In the genomic region with DNA sequence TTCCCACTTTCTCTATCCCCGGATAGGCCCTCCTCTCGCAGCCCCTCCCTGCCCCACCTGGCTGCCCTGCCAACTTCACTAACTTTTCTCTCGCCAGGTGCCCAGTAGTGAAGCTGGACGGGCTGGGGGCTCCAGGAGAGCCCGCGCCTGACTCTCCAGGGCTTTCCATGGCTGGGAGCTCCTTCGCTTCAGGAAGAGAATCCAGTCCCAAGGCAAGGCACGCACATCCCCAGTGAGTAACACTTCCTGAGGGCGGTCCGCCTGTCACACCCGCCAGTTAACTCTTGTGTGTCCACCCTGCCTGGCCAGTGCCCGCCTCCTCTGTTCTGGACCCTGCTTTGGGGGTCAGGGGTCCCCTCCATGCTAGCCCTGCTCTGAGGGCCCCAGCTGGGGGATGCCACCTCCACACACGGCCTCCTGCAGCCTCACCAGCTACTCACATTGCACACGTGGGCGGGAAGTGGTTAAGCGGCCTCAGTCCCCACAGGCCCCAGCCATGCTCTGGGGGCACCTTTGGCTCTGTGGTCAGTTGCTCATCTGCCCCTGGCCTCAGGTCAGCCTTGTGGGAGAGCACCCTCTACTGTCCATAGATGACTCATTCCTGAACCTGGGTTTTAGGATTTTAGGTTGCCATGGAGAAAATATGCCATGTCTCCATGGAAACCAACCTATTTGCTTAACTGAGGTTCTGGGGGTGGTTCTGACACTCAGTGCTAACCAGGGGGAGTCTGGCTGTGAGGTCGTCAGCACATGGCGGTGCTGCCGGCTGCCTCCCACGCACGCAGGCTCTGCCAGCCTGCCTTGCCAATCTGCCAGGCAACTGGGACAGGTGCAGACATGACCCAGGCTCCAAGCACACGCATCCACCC, we compare ENCODE assay signal across 8 cellular contexts. TPM values are rescaled to one million over a fixed set of nuclear protein-coding genes. Genes with fewer than 3 reads are reported as not detected.
DNase-seq lines count a peak whose midpoint lies in the region; ATAC-seq and TF ChIP-seq lines count a peak whose summit lies in the region.

A gene with protein sequence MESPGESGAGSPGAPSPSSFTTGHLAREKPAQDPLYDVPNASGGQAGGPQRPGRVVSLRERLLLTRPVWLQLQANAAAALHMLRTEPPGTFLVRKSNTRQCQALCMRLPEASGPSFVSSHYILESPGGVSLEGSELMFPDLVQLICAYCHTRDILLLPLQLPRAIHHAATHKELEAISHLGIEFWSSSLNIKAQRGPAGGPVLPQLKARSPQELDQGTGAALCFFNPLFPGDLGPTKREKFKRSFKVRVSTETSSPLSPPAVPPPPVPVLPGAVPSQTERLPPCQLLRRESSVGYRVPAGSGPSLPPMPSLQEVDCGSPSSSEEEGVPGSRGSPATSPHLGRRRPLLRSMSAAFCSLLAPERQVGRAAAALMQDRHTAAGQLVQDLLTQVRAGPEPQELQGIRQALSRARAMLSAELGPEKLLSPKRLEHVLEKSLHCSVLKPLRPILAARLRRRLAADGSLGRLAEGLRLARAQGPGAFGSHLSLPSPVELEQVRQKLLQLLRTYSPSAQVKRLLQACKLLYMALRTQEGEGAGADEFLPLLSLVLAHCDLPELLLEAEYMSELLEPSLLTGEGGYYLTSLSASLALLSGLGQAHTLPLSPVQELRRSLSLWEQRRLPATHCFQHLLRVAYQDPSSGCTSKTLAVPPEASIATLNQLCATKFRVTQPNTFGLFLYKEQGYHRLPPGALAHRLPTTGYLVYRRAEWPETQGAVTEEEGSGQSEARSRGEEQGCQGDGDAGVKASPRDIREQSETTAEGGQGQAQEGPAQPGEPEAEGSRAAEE (minus strand): TSS at position 201 of the 869 bp plus-strand sequence. CDS start 32 bp downstream, at position 169.

- CTCF ChIA-PET in OCI-LY7 (lab: Charles Lee; ENCODE audit: unreplicated experiment), result interaction anchor here (0.6 kb wide), 1 partner anchor 24 kb away, joined by 3 read pairs; no protein-coding TSS in a partner anchor

- H2AFZ ChIP-seq in OCI-LY7 (ENCODE audit: low read length), result no peak within 1 kb of the TSS

- intact Hi-C loops in OCI-LY7 (cut with micrococcal nuclease; ENCODE audit: unreplicated experiment) (no loop called here), Right ventricle myocardium superior (cut with DNase I) (no loop called here), aorta (cut with DNase I) (no loop called here)

- H3K9me3 ChIP-seq in OCI-LY7 (ENCODE audit: low read length) (no peaks in the 10 kb centered on the region), aorta (ENCODE audit: control insufficient read depth, low read length) (no peaks in the 10 kb centered on the region)

- POLR2A ChIA-PET in OCI-LY7 (lab: Charles Lee), result no interaction called here

- H3K27ac ChIP-seq in OCI-LY7 (ENCODE audit: low read depth, low read length, poor library complexity, severe bottlenecking), result no peak within 1 kb of the TSS
- H3K27ac ChIP-seq in aorta (ENCODE audit: low read depth in 1 of 2, low read length in 2 of 2), result peak within 1 kb of the TSS in 1 of 2 donors; percentile 12

- no peak within 1 kb of the TSS for H3K4me3 ChIP-seq in OCI-LY7 (ENCODE audit: low read depth, low read length, poor library complexity, severe bottlenecking)
- peak within 1 kb of the TSS; percentile 19 to 50 for H3K4me3 ChIP-seq in aorta (ENCODE audit: low read length in 2 of 2)

- BruUV-seq in OCI-LY7 (replicated peaks; lab: Mats Ljungman, UMichigan), result no TSS peak

- peak within 1 kb of the TSS; percentile 2; the same call in 1 of the 2 replicates for H3K4me2 ChIP-seq in OCI-LY7 (ENCODE audit: low read length)

- H3K79me2 ChIP-seq in OCI-LY7 (ENCODE audit: insufficient read depth, low read depth, low read length), result no peaks in the 10 kb centered on the region

- TF ChIP-seq CTCF in OCI-LY7 (conservative IDR thresholded peaks at IDR 0.05; ENCODE audit: low read length), result peak; percentile 61
- TF ChIP-seq CTCF in omental fat pad (IDR thresholded peaks at IDR 0.05), result no peak

- DNase-seq in AG20443 (ENCODE audit: low spot score) (peak; percentile 93), OCI-LY7 (ENCODE audit: low spot score) (peak; percentile 39), amniotic epithelial cell (ENCODE audit: low read depth) (peak; percentile 99), Right ventricle myocardium superior (peak; percentile 69), omental fat pad (ENCODE audit: low spot score) (no peak), aorta (peak; percentile 85 to 88)

- peaks cover 14% of the 10 kb centered on the region for H3K4me1 ChIP-seq in OCI-LY7 (ENCODE audit: insufficient read depth, low read length, poor library complexity, severe bottlenecking)
- no peaks in the 10 kb centered on the region for H3K4me1 ChIP-seq in aorta (ENCODE audit: control insufficient read depth in 1 of 2, insufficient read depth in 2 of 2, low read length in 2 of 2)

- ATAC-seq in GM18861 (IDR thresholded peaks at IDR 0.05; ENCODE audit: unreplicated experiment) (peak; percentile 61), HG03354 (IDR thresholded peaks at IDR 0.05; ENCODE audit: poor library complexity, severe bottlenecking, unreplicated experiment) (peak; percentile 59), Right ventricle myocardium superior (ENCODE audit: poor library complexity) (peak; percentile 65), omental fat pad (ENCODE audit: low FRiP score) (peak; percentile 91), aorta (ENCODE audit: low FRiP score) (peak; percentile 69)

- no peaks in the 10 kb centered on the region for H3K9me2 ChIP-seq in OCI-LY7 (ENCODE audit: insufficient read depth, low read length)

- no peaks in the 10 kb centered on the region for H3K27me3 ChIP-seq in aorta (ENCODE audit: control insufficient read depth in 1 of 2, insufficient read depth in 2 of 2, low read length in 1 of 2)

- 4% methylated on average over 21 to 22 of the region's 22 CpGs for WGBS in aorta, 2 donors

- H3K36me3 ChIP-seq in OCI-LY7 (ENCODE audit: insufficient read depth, low read length) (peaks cover 49% of the 10 kb centered on the region), aorta (ENCODE audit: control insufficient read depth in 1 of 2, insufficient read depth in 2 of 2, low read length in 1 of 2) (peaks cover 0 to 6% of the 10 kb centered on the region in 2 donors)

- no peaks in the 10 kb centered on the region for H4K20me1 ChIP-seq in OCI-LY7 (ENCODE audit: insufficient read depth, low read length)

RNA-seq across cellular contexts. Expression of the gene that starts here (rescaled TPM):
- total RNA-seq in OCI-LY7 (2014; rRNA removed; shearing (Covaris generic)), result 1.2 and 1.6 TPM in 2 replicates
- 2.9 and 3.7 TPM in 2 replicates for total RNA-seq in OCI-LY7 (2022)
- total RNA-seq in Right ventricle myocardium superior, result 1.0 TPM
- total RNA-seq in omental fat pad, result 10 to 100 TPM in 1 of 4 donors, 1 to 10 TPM in 3; 2.9 to 34.6 (median 3.6) TPM
- 1 to 10 TPM; 8.3 to 9.1 TPM for total RNA-seq in aorta
- polyA plus RNA-seq in aorta, result 10 to 100 TPM in 1 of 2 donors, 1 to 10 TPM in 1; 1.8 to 13.3 TPM
